Comparison of ENCODE assay signal across 7 cellular contexts in the genomic region with DNA sequence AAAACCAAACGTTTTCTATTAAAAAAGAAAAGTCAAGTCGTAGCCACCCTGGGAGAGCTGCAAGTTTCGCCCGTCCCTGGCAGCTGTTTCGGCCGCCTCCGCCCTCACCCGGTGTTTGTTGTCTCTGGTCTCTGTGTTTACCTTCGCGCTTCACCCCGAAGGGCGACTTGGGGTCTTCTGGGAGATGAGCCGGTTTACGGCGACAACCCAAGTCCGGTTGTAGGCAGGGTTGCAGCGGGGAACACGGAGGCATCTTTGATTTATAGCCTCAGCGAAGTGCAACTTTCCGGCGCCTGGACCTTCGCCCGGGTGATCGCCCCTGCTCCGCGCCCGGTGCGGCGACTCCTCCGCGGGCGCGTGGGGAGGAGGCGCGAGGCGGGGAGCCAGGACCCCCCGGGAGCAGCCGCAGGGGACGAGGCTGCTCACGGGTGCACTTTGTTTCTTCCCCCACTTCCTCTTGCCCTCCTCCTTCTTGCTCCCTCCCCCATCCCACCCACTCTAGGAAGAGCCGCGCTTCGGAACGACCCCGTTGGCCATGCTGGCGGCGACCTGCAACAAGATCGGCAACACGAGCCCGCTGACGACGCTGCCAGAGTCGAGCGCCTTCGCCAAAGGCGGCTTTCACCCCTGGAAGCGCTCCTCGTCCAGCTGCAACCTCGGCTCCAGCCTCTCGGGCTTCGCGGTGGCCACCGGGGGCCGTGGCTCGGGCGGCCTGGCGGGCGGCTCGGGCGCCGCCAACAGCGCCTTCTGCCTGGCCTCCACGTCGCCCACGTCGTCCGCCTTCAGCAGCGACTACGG. TPM values are rescaled to one million over a fixed set of nuclear protein-coding genes. Genes with fewer than 3 reads are reported as not detected.
DNase-seq lines count a peak whose midpoint lies in the region; ATAC-seq, FAIRE-seq and TF ChIP-seq lines count a peak whose summit lies in the region.

No MANE protein-coding gene starts in this region.

- no peak for ATAC-seq in HepG2
- no peak for ATAC-seq in GM18505 (IDR thresholded peaks at IDR 0.05; ENCODE audit: unreplicated experiment)

- H3K27me3 Mint-ChIP-seq in activated naive CD8-positive, alpha-beta T cell: peaks cover 43% of the 10 kb centered on the region

- peaks cover 41% of the 10 kb centered on the region for H3K4me1 Mint-ChIP-seq in activated naive CD8-positive, alpha-beta T cell (ENCODE audit: low read depth)

- no peaks in the 10 kb centered on the region for H3K79me2 ChIP-seq in HepG2 (ENCODE audit: insufficient read depth, low read length)

- no TSS peak for BruUV-seq in HepG2 (replicated peaks; lab: Mats Ljungman, UMichigan)

- TF ChIP-seq EP300 in HepG2 (IDR thresholded peaks at IDR 0.05; ENCODE audit: low read depth in 2 of 2, low read length in 2 of 2) (no peak), HepG2 (CRISPR knock-in tag; IDR thresholded peaks at IDR 0.05; ENCODE audit: borderline replicate concordance) (no peak)

- H3K27ac Mint-ChIP-seq in activated naive CD8-positive, alpha-beta T cell: no peak overlapping the region

- H4K20me1 ChIP-seq in HepG2 (ENCODE audit: insufficient read depth, low read length): peaks cover 3% of the 10 kb centered on the region; the same call in 1 of the 2 replicates

- H3K4me1 ChIP-seq in ES-I3 (ENCODE audit: insufficient read depth, low read length) (peaks cover 15% of the 10 kb centered on the region), HepG2 (ENCODE audit: insufficient read depth, low read length) (peaks cover 60% of the 10 kb centered on the region)

- H3K9me3 ChIP-seq in ES-I3 (ENCODE audit: control insufficient read depth, insufficient read depth, low read length) (no peaks in the 10 kb centered on the region), HepG2 (ENCODE audit: low read length) (no peaks in the 10 kb centered on the region)

- no peak overlapping the region for H3K27ac ChIP-seq in HepG2 (ENCODE audit: extremely low read length, insufficient read depth, low read length)

- H2AFZ ChIP-seq in HepG2 (ENCODE audit: low read length): no peak overlapping the region

- H3K27me3 ChIP-seq in HepG2 (ENCODE audit: control insufficient read depth in 1 of 2, insufficient read depth in 2 of 2, low read length in 2 of 2): peaks cover 17 to 89% of the 10 kb centered on the region in 2 experiments

- FAIRE-seq in HTR-8/SVneo (lab: Jason Lieb, UNC) (peak; percentile 44), HepG2 (lab: Jason Lieb, UNC) (no peak)

- 68% methylated on average over 78 of the region's 79 CpGs for WGBS in HepG2 (ENCODE audit: low lambda C conversion rate)

- in situ Hi-C loops in HepG2 (cut with HindIII; ENCODE audit: extremely low pct_ligation_motif_present, low pct_unique_long_range_greater_than_20kb): no loop called here

- no peak for TF ChIP-seq RAD21 in HepG2 (CRISPR knock-in tag; IDR thresholded peaks at IDR 0.05)

- no peaks in the 10 kb centered on the region for H3K9me3 Mint-ChIP-seq in activated naive CD8-positive, alpha-beta T cell (ENCODE audit: low read depth)

- H3K36me3 ChIP-seq in ES-I3 (ENCODE audit: insufficient read depth, low read length) (no peaks in the 10 kb centered on the region), HepG2 (replicated peaks in 1 of 2; ENCODE audit: control insufficient read depth in 1 of 2, insufficient read depth in 2 of 2, low read length in 2 of 2) (no peaks in the 10 kb centered on the region)

- DNase-seq in HTR-8/SVneo (ENCODE audit: insufficient read length, low spot score) (peak; percentile 34), HepG2 (ENCODE audit: low spot score) (no peak), HT-29 (ENCODE audit: low spot score) (no peak), medulla oblongata (ENCODE audit: extremely low spot score) (no peak)

- CTCF ChIA-PET in HepG2 (lab: Yijun Ruan, JAX; ENCODE audit: low intra/inter-chr PET ratio, low total read pairs): no interaction called here

- TF ChIP-seq CTCF in HepG2 (CRISPR knock-in tag; IDR thresholded peaks at IDR 0.05): no peak

- POLR2A ChIA-PET in HepG2 (lab: Yijun Ruan, JAX): no interaction called here

- peak overlapping the region in 1 of 3 experiments; percentile 16; a peak in 2 of 6 replicates for H3K4me3 ChIP-seq in HepG2 (replicated peaks in 1 of 3; ENCODE audit: insufficient read depth in 1 of 3, low read depth in 2 of 3, low read length in 3 of 3)

- peak overlapping the region; percentile 63; the same call in 1 of the 2 replicates for H3K4me2 ChIP-seq in HepG2 (ENCODE audit: low read depth, low read length)

- H3K36me3 Mint-ChIP-seq in activated naive CD8-positive, alpha-beta T cell: no peaks in the 10 kb centered on the region

- intact Hi-C loops in HepG2 (cut with micrococcal nuclease; ENCODE audit: unreplicated experiment): no loop called here

- H3K4me3 Mint-ChIP-seq in activated naive CD8-positive, alpha-beta T cell: peak overlapping the region; percentile 75

- TF ChIP-seq POLR2A in HepG2 (IDR thresholded peaks at IDR 0.05; ENCODE audit: insufficient read depth in 1 of 2, low read depth in 2 of 2, low read length in 2 of 2) (no peak), GM18505 (IDR thresholded peaks at IDR 0.05; ENCODE audit: borderline replicate concordance, extremely low read depth, insufficient read depth, insufficient read length) (no peak)

- H3K9ac ChIP-seq in ES-I3 (ENCODE audit: low read depth, low read length) (peak overlapping the region; percentile 55; the same call in 1 of the 2 replicates), HepG2 (ENCODE audit: insufficient read depth, low read depth, low read length) (no peak overlapping the region)

TF ChIP-seq in HepG2, 621 proteins besides CTCF, POLR2A, EP300 and RAD21 (continues in another document):
- 0 out of 2 replicates have a peak, but pooled peaks have one; percentile 8 for TF ChIP-seq ZNF777 (CRISPR knock-in tag; IDR thresholded peaks at IDR 0.05)

RNA-seq across cellular contexts. Expression of a gene that starts 1.1 kb away (rescaled TPM):
- not detected in 2 replicates for total RNA-seq in HepG2 (2016; rRNA removed; fragmentation: Illumina TruSeq; extraction: Trizol)
- total RNA-seq in HepG2 (2016; cell fraction: cytosol; rRNA removed; fragmentation: Illumina TruSeq; extraction: Trizol; ENCODE audit: low read depth): not detected in 2 replicates
- total RNA-seq in HepG2 (2016; cell fraction: insoluble cytoplasmic fraction; rRNA removed; fragmentation: Illumina TruSeq; extraction: Trizol): not detected in 2 replicates
- total RNA-seq in HepG2 (2016; cell fraction: membrane; rRNA removed; fragmentation: Illumina TruSeq; extraction: Trizol): not detected in 2 replicates
- not detected in 2 replicates for total RNA-seq in HepG2 (2016; cell fraction: nucleus; rRNA removed; fragmentation: Illumina TruSeq; extraction: Trizol)
- not detected in 2 replicates for polyA plus RNA-seq in HepG2 (2011; rRNA removed)
- not detected in 2 replicates for polyA plus RNA-seq in HepG2 (2011; cell fraction: cytosol; rRNA removed)
- not detected in 2 replicates for polyA plus RNA-seq in HepG2 (2011; cell fraction: nucleus; rRNA removed)
- polyA plus RNA-seq in HepG2 (2012): 0.07 TPM in 1 of 2 replicates, not detected in the other
- polyA plus RNA-seq in HepG2 (2016; cell fraction: cytosol; fragmentation: Illumina TruSeq; extraction: Trizol; ENCODE audit: low read depth): not detected in 2 replicates
- not detected in 2 replicates for polyA plus RNA-seq in HepG2 (2016; cell fraction: insoluble cytoplasmic fraction; fragmentation: Illumina TruSeq; extraction: Trizol; ENCODE audit: low read depth)
- polyA plus RNA-seq in HepG2 (2016; cell fraction: membrane; fragmentation: Illumina TruSeq; extraction: Trizol; ENCODE audit: low read depth): not detected in 2 replicates
- polyA plus RNA-seq in HepG2 (2016; cell fraction: nucleus; fragmentation: Illumina TruSeq; extraction: Trizol; ENCODE audit: insufficient read depth, low read depth): not detected in 2 replicates
- polyA minus RNA-seq in HepG2 (2011; rRNA and poly(A)+ RNA removed; ENCODE audit: low replicate concordance): not detected in 2 replicates
- polyA minus RNA-seq in HepG2 (2011; cell fraction: cytosol; rRNA and poly(A)+ RNA removed): not detected in 2 replicates
- polyA minus RNA-seq in HepG2 (2011; cell fraction: nucleus; rRNA and poly(A)+ RNA removed): not detected in 2 replicates
- total RNA-seq in HT-29 (2014; rRNA removed; shearing (Covaris generic)): not detected in 2 replicates

RNA-seq across cellular contexts. Expression of a gene that starts 59.7 kb away (rescaled TPM):
- 11.3 and 16.8 TPM in 2 replicates for total RNA-seq in HepG2 (2016; rRNA removed; fragmentation: Illumina TruSeq; extraction: Trizol)
- total RNA-seq in HepG2 (2016; cell fraction: cytosol; rRNA removed; fragmentation: Illumina TruSeq; extraction: Trizol; ENCODE audit: low read depth): 2.9 and 3.7 TPM in 2 replicates
- 11.1 and 20.2 TPM in 2 replicates for total RNA-seq in HepG2 (2016; cell fraction: insoluble cytoplasmic fraction; rRNA removed; fragmentation: Illumina TruSeq; extraction: Trizol)
- total RNA-seq in HepG2 (2016; cell fraction: membrane; rRNA removed; fragmentation: Illumina TruSeq; extraction: Trizol): 8.6 and 8.8 TPM in 2 replicates
- 8.6 and 8.8 TPM in 2 replicates for total RNA-seq in HepG2 (2016; cell fraction: nucleus; rRNA removed; fragmentation: Illumina TruSeq; extraction: Trizol)
- 5.5 and 6.6 TPM in 2 replicates for polyA plus RNA-seq in HepG2 (2011; rRNA removed)
- 4.3 and 5.4 TPM in 2 replicates for polyA plus RNA-seq in HepG2 (2011; cell fraction: cytosol; rRNA removed)
- polyA plus RNA-seq in HepG2 (2011; cell fraction: nucleus; rRNA removed): 3.7 and 5.9 TPM in 2 replicates
- 8.0 and 12.9 TPM in 2 replicates for polyA plus RNA-seq in HepG2 (2012)
- 2.4 and 3.1 TPM in 2 replicates for polyA plus RNA-seq in HepG2 (2016; cell fraction: cytosol; fragmentation: Illumina TruSeq; extraction: Trizol; ENCODE audit: low read depth)
- 14.3 and 17.8 TPM in 2 replicates for polyA plus RNA-seq in HepG2 (2016; cell fraction: insoluble cytoplasmic fraction; fragmentation: Illumina TruSeq; extraction: Trizol; ENCODE audit: low read depth)
- polyA plus RNA-seq in HepG2 (2016; cell fraction: membrane; fragmentation: Illumina TruSeq; extraction: Trizol; ENCODE audit: low read depth): 4.2 and 5.8 TPM in 2 replicates
- 9.7 and 10.3 TPM in 2 replicates for polyA plus RNA-seq in HepG2 (2016; cell fraction: nucleus; fragmentation: Illumina TruSeq; extraction: Trizol; ENCODE audit: insufficient read depth, low read depth)
- 3.5 and 3.7 TPM in 2 replicates for polyA minus RNA-seq in HepG2 (2011; rRNA and poly(A)+ RNA removed; ENCODE audit: low replicate concordance)
- polyA minus RNA-seq in HepG2 (2011; cell fraction: cytosol; rRNA and poly(A)+ RNA removed): 4.6 and 6.5 TPM in 2 replicates
- polyA minus RNA-seq in HepG2 (2011; cell fraction: nucleus; rRNA and poly(A)+ RNA removed): 14.2 and 17.8 TPM in 2 replicates
- total RNA-seq in HT-29 (2014; rRNA removed; shearing (Covaris generic)): 3.2 and 12.0 TPM in 2 replicates
